In genomic region chr3:98557324-98558010, GRCh38 we compare ENCODE assay signal across 10 cellular contexts. TPM values are rescaled to one million over a fixed set of nuclear protein-coding genes. Genes with fewer than 3 reads are reported as not detected.
A peak's percentile ranks its signal among the peaks of the same experiment; 100 is the strongest.
DNase-seq lines count a peak whose midpoint lies in the region; ATAC-seq and TF ChIP-seq lines count a peak whose summit lies in the region.
"Had no signal": no experiment of that assay in that cellular context is flagged by ENCODE, and none has a peak within 500 bp of the region (broad histone marks: within the 10 kb centered on the region; RNA-seq: fewer than 3 reads in every experiment).

No MANE protein-coding gene starts in this region.

- H3K9me3 Mint-ChIP-seq in activated T-cell treated with anti-CD3 and anti-CD28 coated beads, Interleukin-2, amount 50 U/mL, for 24 hours: peaks cover 2% of the 10 kb centered on the region

- peaks cover 23% of the 10 kb centered on the region for H3K36me3 Mint-ChIP-seq in activated T-cell treated with anti-CD3 and anti-CD28 coated beads, Interleukin-2, amount 50 U/mL, for 24 hours (ENCODE audit: low read depth)

- ATAC-seq in GM18520 (IDR thresholded peaks at IDR 0.05; ENCODE audit: unreplicated experiment) (peak; percentile 18), HG02885 (IDR thresholded peaks at IDR 0.05; ENCODE audit: poor library complexity, unreplicated experiment) (peak; percentile 28)

- no peaks in the 10 kb centered on the region for H3K79me2 ChIP-seq in SK-N-SH (ENCODE audit: insufficient read depth)

- H3K4me3 Mint-ChIP-seq in activated T-cell treated with anti-CD3 and anti-CD28 coated beads, Interleukin-2, amount 50 U/mL, for 24 hours: peak overlapping the region; percentile 81

- POLR2A ChIA-PET in SK-N-SH (lab: Yijun Ruan, JAX): no interaction called here

- no peak for DNase-seq in activated T-cell treated with anti-CD3 and anti-CD28 coated beads, Interleukin-2, amount 50 U/mL, for 24 hours
- DNase-seq in stimulated activated CD4-positive, alpha-beta T cell treated with anti-CD3 and anti-CD28 coated beads, Interleukin-15, amount 100 ng/mL, for 48 hours (ENCODE audit: low read depth in 2 of 2): peak; percentile 31 to 47
- DNase-seq in SK-N-SH (no peak), NOMO-1 treated with DMSO at 0.1 percent for 48 hours (lab: John Stamatoyannopoulos, UW; ENCODE audit: unreplicated experiment) (no peak), amniotic stem cell (lab: John Stamatoyannopoulos, UW) (no peak), NCI-H345 treated with DMSO at 0.1 percent for 48 hours (lab: John Stamatoyannopoulos, UW; ENCODE audit: unreplicated experiment) (no peak)
- DNase-seq: DMS79 treated with DMSO at 0.1 percent for 48 hours had no signal

- H3K27ac Mint-ChIP-seq in activated T-cell treated with anti-CD3 and anti-CD28 coated beads, Interleukin-2, amount 50 U/mL, for 24 hours: peak overlapping the region; percentile 98

- no peak overlapping the region for H3K27ac ChIP-seq in SK-N-SH (ENCODE audit: low read depth in 2 of 2, low read length in 1 of 2)

- H3K27me3 ChIP-seq in SK-N-SH (ENCODE audit: insufficient read depth): peaks cover 5% of the 10 kb centered on the region; the same call in 1 of the 2 replicates

- no peak overlapping the region for H2AFZ ChIP-seq in SK-N-SH (ENCODE audit: low read depth)

- H3K9me2 ChIP-seq in SK-N-SH: no peaks in the 10 kb centered on the region

- no peaks in the 10 kb centered on the region for H3K9me3 ChIP-seq in SK-N-SH

- H3K4me2 ChIP-seq in SK-N-SH: no peak overlapping the region

- no peaks in the 10 kb centered on the region for H3K4me1 ChIP-seq in SK-N-SH (ENCODE audit: control insufficient read depth in 1 of 2, insufficient read depth in 2 of 2, low read depth in 1 of 2, low read length in 1 of 2)

- H3F3A ChIP-seq in SK-N-SH (replicated peaks; ENCODE audit: insufficient read depth): no peaks in the 10 kb centered on the region

- H3K4me1 Mint-ChIP-seq in activated T-cell treated with anti-CD3 and anti-CD28 coated beads, Interleukin-2, amount 50 U/mL, for 24 hours (ENCODE audit: low read depth): peaks cover 86% of the 10 kb centered on the region

- no peaks in the 10 kb centered on the region for H3K36me3 ChIP-seq in SK-N-SH (replicated peaks in 1 of 2; ENCODE audit: control insufficient read depth in 1 of 2, insufficient read depth in 2 of 2, low read length in 1 of 2)

- CTCF ChIA-PET in SK-N-SH (lab: Yijun Ruan, JAX): interaction anchor here (1.0 kb wide), 1 partner anchor 21 kb away, joined by 3 read pairs; no protein-coding TSS in a partner anchor

- no peak for TF ChIP-seq EP300 in SK-N-SH (IDR thresholded peaks at IDR 0.05; ENCODE audit: borderline replicate concordance in 1 of 2, low read depth in 1 of 2, low read length in 1 of 2)

- WGBS in SK-N-SH (ENCODE audit: low lambda C conversion rate): 4% methylated on average over 4 of the region's 4 CpGs

- no peaks in the 10 kb centered on the region for H3K27me3 Mint-ChIP-seq in activated T-cell treated with anti-CD3 and anti-CD28 coated beads, Interleukin-2, amount 50 U/mL, for 24 hours

- no peak overlapping the region for H3K9ac ChIP-seq in SK-N-SH

- no peak overlapping the region for H3K4me3 ChIP-seq in SK-N-SH (ENCODE audit: low read depth in 2 of 2, low read length in 1 of 2)

- TF ChIP-seq RAD21 in SK-N-SH (IDR thresholded peaks at IDR 0.05; ENCODE audit: low read length): no peak

- TF ChIP-seq CTCF in SK-N-SH (IDR thresholded peaks at IDR 0.05): no peak

- H4K20me1 ChIP-seq in SK-N-SH (ENCODE audit: insufficient read depth): no peaks in the 10 kb centered on the region

TF ChIP-seq in SK-N-SH, 30 proteins besides CTCF, POLR2A, EP300 and RAD21:
- no peak for TF ChIP-seq TCF12 (IDR thresholded peaks at IDR 0.05)
- TF ChIP-seq SIN3A (IDR thresholded peaks at IDR 0.05; ENCODE audit: borderline replicate concordance, low read depth, low read length): no peak
- TF ChIP-seq CHD2 (IDR thresholded peaks at IDR 0.05; ENCODE audit: low read length, partially characterized antibody): no peak
- TF ChIP-seq PBX3 (IDR thresholded peaks at IDR 0.05): no peak
- no peak for TF ChIP-seq FOXM1 (IDR thresholded peaks at IDR 0.05; ENCODE audit: low read depth)
- TF ChIP-seq RFX5 (IDR thresholded peaks at IDR 0.05; ENCODE audit: low read length): no peak
- no peak for TF ChIP-seq FOSL2 (IDR thresholded peaks at IDR 0.05; ENCODE audit: borderline replicate concordance, low read depth)
- TF ChIP-seq, protein P1, sequence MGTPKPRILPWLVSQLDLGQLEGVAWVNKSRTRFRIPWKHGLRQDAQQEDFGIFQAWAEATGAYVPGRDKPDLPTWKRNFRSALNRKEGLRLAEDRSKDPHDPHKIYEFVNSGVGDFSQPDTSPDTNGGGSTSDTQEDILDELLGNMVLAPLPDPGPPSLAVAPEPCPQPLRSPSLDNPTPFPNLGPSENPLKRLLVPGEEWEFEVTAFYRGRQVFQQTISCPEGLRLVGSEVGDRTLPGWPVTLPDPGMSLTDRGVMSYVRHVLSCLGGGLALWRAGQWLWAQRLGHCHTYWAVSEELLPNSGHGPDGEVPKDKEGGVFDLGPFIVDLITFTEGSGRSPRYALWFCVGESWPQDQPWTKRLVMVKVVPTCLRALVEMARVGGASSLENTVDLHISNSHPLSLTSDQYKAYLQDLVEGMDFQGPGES (IDR thresholded peaks at IDR 0.05; ENCODE audit: low read depth, low read length): no peak
- TF ChIP-seq FOXJ3 (CRISPR knock-in tag; IDR thresholded peaks at IDR 0.05): no peak
- no peak for TF ChIP-seq TEAD4 (IDR thresholded peaks at IDR 0.05; ENCODE audit: borderline replicate concordance, insufficient read depth)
- no peak for TF ChIP-seq YY1 (IDR thresholded peaks at IDR 0.05; ENCODE audit: low read depth)
- TF ChIP-seq JUND (IDR thresholded peaks at IDR 0.05): no peak
- no peak for TF ChIP-seq EZH2phosphoT487 (IDR thresholded peaks at IDR 0.05; ENCODE audit: borderline replicate concordance, low read depth)

RNA-seq across cellular contexts. Expression of gene GPR15, which starts 25.7 kb away (rescaled TPM):
- not detected in 2 replicates for polyA plus RNA-seq in SK-N-SH (2012; rRNA removed)
- polyA plus RNA-seq in SK-N-SH (2012; cell fraction: cytosol; rRNA removed): not detected in 2 replicates
- not detected in 2 replicates for polyA plus RNA-seq in SK-N-SH (2012; cell fraction: nucleus; rRNA removed)

RNA-seq across cellular contexts. Expression of gene CLDND1, which starts 34.8 kb away (rescaled TPM):
- 110 and 165 TPM in 2 replicates for polyA plus RNA-seq in SK-N-SH (2012; rRNA removed)
- 133 and 134 TPM in 2 replicates for polyA plus RNA-seq in SK-N-SH (2012; cell fraction: cytosol; rRNA removed)
- 59.9 and 139 TPM in 2 replicates for polyA plus RNA-seq in SK-N-SH (2012; cell fraction: nucleus; rRNA removed)

RNA-seq across cellular contexts. Expression of gene CPOX, which starts 35.9 kb away (rescaled TPM):
- polyA plus RNA-seq in SK-N-SH (2012; rRNA removed): 36.7 and 37.2 TPM in 2 replicates
- 30.1 and 30.5 TPM in 2 replicates for polyA plus RNA-seq in SK-N-SH (2012; cell fraction: cytosol; rRNA removed)
- 66.4 and 110 TPM in 2 replicates for polyA plus RNA-seq in SK-N-SH (2012; cell fraction: nucleus; rRNA removed)

RNA-seq across cellular contexts. Expression of gene OR5K2, which starts 60.0 kb away (rescaled TPM):
- polyA plus RNA-seq in SK-N-SH (2012; rRNA removed): not detected in 2 replicates
- polyA plus RNA-seq in SK-N-SH (2012; cell fraction: cytosol; rRNA removed): not detected in 2 replicates
- polyA plus RNA-seq in SK-N-SH (2012; cell fraction: nucleus; rRNA removed): not detected in 2 replicates
- polyA plus RNA-seq: adipose tissue had no signal

Comparison
In these comparisons a context has a peak if more than half of its experiments do, and no peak if none do; other contexts are left out.
1. DNase-seq: peak in stimulated activated CD4-positive, alpha-beta T cell treated with anti-CD3 and anti-CD28 coated beads, Interleukin-15, amount 100 ng/mL, for 48 hours (2 of 2); none in activated T-cell treated with anti-CD3 and anti-CD28 coated beads, Interleukin-2, amount 50 U/mL, for 24 hours (single experiment), SK-N-SH (single experiment), NOMO-1 treated with DMSO at 0.1 percent for 48 hours (single experiment), amniotic stem cell (single experiment) and NCI-H345 treated with DMSO at 0.1 percent for 48 hours (single experiment).